In the genomic region with DNA sequence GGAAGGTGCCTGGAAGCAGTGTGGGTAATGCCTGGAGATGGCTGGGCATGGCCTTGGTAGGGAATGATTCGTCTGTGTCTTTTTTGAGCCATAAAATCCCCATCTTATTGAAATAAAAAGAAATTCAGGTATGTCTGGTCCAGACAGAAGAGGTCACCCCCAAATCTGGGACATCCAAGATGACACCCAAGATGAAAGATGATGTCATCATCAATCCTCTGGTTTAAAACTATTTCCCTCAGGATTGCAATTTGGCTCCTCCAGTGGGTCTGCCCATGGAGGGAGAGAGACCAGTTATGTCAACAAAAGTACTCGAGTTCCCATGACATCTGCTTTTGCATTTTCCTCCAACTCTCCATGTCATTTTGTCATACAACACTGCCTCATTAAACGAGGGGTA, we compare ENCODE assay signal across 17 cellular contexts. TPM values are rescaled to one million over a fixed set of nuclear protein-coding genes. Genes with fewer than 3 reads are reported as not detected.
"Had no signal": no experiment of that assay in that cellular context is flagged by ENCODE, and none has a peak within 500 bp of the region (broad histone marks: within the 10 kb centered on the region; RNA-seq: fewer than 3 reads in every experiment).

No MANE protein-coding gene starts in this region.

- H3K27ac ChIP-seq: brain microvascular endothelial cell, coronary artery, gastrocnemius medialis, left ventricle myocardium inferior, prostate gland, right atrium auricular region, vagina had no signal

- H3K4me3 ChIP-seq: coronary artery, gastrocnemius medialis, left ventricle myocardium inferior, prostate gland, right atrium auricular region, vagina had no signal

- H3K4me3 Mint-ChIP-seq: activated CD4-positive, alpha-beta memory T cell treated with anti-CD3 and anti-CD28 coated beads for 36 hours; activated CD8-positive, alpha-beta memory T cell treated with anti-CD3 and anti-CD28 coated beads, Interleukin-2, amount 10 ng/mL, durations not matched to agents 7 days and 5 days had no signal

- ATAC-seq: gastrocnemius medialis had no signal

- DNase-seq: aorta, brain microvascular endothelial cell, gastrocnemius medialis, head of caudate nucleus, left ventricle myocardium inferior, mammary epithelial cell, trophoblast cell had no signal

- H3K36me3 Mint-ChIP-seq: activated CD4-positive, alpha-beta memory T cell treated with anti-CD3 and anti-CD28 coated beads for 36 hours had no signal

- H3K36me3 ChIP-seq: brain microvascular endothelial cell, gastrocnemius medialis, left ventricle myocardium inferior, prostate gland, right atrium auricular region, vagina had no signal

- H3K9me3 Mint-ChIP-seq: activated CD4-positive, alpha-beta memory T cell treated with anti-CD3 and anti-CD28 coated beads for 36 hours had no signal

- H3K27me3 ChIP-seq: gastrocnemius medialis, right atrium auricular region, vagina had no signal

- H3K4me1 ChIP-seq: gastrocnemius medialis, left ventricle myocardium inferior, prostate gland, right atrium auricular region, vagina had no signal

- H3K9me3 ChIP-seq: gastrocnemius medialis, left ventricle myocardium inferior, prostate gland, right atrium auricular region, vagina had no signal

RNA-seq across cellular contexts. Expression of a gene that starts 16.7 kb away (rescaled TPM):
- total RNA-seq: activated CD4-positive, alpha-beta memory T cell treated with anti-CD3 and anti-CD28 coated beads for 36 hours; aorta; kidney epithelial cell; left ventricle myocardium inferior; mammary epithelial cell; myocyte; osteocyte; right atrium auricular region; vagina had no signal
- polyA plus RNA-seq: esophagus, mammary epithelial cell had no signal
